Comparison of ENCODE assay signal across 1 cellular context in genomic region chr6:52415917-52416628, GRCh38.
A peak's percentile ranks its signal among the peaks of the same experiment; 100 is the strongest.
TF ChIP-seq lines count a peak whose summit lies in the region.

No MANE protein-coding gene starts in this region.

TF ChIP-seq in HepG2, 621 proteins besides CTCF, POLR2A, EP300 and RAD21:
- TF ChIP-seq ZMYM2 (CRISPR knock-in tag; IDR thresholded peaks at IDR 0.05) (no peak), ARNT2 (CRISPR knock-in tag; IDR thresholded peaks at IDR 0.05; ENCODE audit: low read depth) (peak; percentile 32; the same call in 1 of the 2 replicates), ZNF547 (CRISPR knock-in tag; IDR thresholded peaks at IDR 0.05) (0 out of 2 replicates have a peak, but pooled peaks have one; percentile 20), MED13 (CRISPR knock-in tag; IDR thresholded peaks at IDR 0.05) (no peak), ZNF574 (CRISPR knock-in tag; IDR thresholded peaks at IDR 0.05) (peak; percentile 12; the same call in 1 of the 2 replicates), ZSCAN25 (CRISPR knock-in tag; IDR thresholded peaks at IDR 0.05) (no peak)
TF ChIP-seq in HepG2: peak in this region for 3.
